1 cellular context compared by ENCODE assay signal in the genomic region with DNA sequence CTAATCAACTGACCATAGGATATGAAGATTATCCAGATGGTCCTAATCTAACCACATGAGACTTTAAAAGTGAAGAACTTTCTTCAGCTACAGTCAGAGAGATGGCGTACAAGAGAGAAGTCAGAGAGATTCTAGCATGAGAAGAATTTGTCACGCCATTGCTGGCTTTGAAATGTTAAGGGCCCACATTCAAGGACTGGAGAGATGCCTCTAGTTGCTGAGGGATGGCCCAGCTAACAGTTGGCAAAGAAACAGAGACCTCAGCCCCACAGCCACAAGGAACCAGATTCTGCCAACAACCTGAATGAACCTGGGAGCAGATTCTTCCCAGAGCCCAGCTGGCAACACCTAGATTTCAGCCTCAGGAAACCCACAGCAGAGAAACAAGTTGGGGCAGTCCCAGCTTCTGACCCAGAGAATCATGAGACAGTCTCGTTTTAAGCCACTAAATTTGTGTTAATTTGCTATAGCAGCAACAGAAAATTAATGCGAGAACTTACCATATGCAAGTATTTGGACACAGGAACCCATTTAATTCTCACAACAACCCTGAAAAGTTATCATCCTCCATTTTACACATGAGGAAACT.
TF ChIP-seq lines count a peak whose summit lies in the region.

No MANE protein-coding gene starts in this region.

TF ChIP-seq in GM23338, 12 proteins besides CTCF, POLR2A, EP300 and RAD21:
- TF ChIP-seq EZH2phosphoT487 (IDR thresholded peaks at IDR 0.05; ENCODE audit: unreplicated experiment) (no peak), EZH2 (IDR thresholded peaks at IDR 0.05; ENCODE audit: low read depth, unreplicated experiment) (no peak), STAT1 (IDR thresholded peaks at IDR 0.05; ENCODE audit: unreplicated experiment) (no peak), CREB1 (CRISPR knock-in tag; IDR thresholded peaks at IDR 0.05; ENCODE audit: low read depth) (no peak), JUNB (IDR thresholded peaks at IDR 0.05; ENCODE audit: unreplicated experiment) (no peak), POLR2AphosphoS5 (IDR thresholded peaks at IDR 0.05; ENCODE audit: low read depth) (no peak), ZNF114 (CRISPR knock-in tag; IDR thresholded peaks at IDR 0.05) (no peak), ZNF331 (CRISPR knock-in tag; IDR thresholded peaks at IDR 0.05; ENCODE audit: low read depth) (no peak), NANOG (IDR thresholded peaks at IDR 0.05; ENCODE audit: borderline replicate concordance) (no peak)
- TF ChIP-seq, protein P1, sequence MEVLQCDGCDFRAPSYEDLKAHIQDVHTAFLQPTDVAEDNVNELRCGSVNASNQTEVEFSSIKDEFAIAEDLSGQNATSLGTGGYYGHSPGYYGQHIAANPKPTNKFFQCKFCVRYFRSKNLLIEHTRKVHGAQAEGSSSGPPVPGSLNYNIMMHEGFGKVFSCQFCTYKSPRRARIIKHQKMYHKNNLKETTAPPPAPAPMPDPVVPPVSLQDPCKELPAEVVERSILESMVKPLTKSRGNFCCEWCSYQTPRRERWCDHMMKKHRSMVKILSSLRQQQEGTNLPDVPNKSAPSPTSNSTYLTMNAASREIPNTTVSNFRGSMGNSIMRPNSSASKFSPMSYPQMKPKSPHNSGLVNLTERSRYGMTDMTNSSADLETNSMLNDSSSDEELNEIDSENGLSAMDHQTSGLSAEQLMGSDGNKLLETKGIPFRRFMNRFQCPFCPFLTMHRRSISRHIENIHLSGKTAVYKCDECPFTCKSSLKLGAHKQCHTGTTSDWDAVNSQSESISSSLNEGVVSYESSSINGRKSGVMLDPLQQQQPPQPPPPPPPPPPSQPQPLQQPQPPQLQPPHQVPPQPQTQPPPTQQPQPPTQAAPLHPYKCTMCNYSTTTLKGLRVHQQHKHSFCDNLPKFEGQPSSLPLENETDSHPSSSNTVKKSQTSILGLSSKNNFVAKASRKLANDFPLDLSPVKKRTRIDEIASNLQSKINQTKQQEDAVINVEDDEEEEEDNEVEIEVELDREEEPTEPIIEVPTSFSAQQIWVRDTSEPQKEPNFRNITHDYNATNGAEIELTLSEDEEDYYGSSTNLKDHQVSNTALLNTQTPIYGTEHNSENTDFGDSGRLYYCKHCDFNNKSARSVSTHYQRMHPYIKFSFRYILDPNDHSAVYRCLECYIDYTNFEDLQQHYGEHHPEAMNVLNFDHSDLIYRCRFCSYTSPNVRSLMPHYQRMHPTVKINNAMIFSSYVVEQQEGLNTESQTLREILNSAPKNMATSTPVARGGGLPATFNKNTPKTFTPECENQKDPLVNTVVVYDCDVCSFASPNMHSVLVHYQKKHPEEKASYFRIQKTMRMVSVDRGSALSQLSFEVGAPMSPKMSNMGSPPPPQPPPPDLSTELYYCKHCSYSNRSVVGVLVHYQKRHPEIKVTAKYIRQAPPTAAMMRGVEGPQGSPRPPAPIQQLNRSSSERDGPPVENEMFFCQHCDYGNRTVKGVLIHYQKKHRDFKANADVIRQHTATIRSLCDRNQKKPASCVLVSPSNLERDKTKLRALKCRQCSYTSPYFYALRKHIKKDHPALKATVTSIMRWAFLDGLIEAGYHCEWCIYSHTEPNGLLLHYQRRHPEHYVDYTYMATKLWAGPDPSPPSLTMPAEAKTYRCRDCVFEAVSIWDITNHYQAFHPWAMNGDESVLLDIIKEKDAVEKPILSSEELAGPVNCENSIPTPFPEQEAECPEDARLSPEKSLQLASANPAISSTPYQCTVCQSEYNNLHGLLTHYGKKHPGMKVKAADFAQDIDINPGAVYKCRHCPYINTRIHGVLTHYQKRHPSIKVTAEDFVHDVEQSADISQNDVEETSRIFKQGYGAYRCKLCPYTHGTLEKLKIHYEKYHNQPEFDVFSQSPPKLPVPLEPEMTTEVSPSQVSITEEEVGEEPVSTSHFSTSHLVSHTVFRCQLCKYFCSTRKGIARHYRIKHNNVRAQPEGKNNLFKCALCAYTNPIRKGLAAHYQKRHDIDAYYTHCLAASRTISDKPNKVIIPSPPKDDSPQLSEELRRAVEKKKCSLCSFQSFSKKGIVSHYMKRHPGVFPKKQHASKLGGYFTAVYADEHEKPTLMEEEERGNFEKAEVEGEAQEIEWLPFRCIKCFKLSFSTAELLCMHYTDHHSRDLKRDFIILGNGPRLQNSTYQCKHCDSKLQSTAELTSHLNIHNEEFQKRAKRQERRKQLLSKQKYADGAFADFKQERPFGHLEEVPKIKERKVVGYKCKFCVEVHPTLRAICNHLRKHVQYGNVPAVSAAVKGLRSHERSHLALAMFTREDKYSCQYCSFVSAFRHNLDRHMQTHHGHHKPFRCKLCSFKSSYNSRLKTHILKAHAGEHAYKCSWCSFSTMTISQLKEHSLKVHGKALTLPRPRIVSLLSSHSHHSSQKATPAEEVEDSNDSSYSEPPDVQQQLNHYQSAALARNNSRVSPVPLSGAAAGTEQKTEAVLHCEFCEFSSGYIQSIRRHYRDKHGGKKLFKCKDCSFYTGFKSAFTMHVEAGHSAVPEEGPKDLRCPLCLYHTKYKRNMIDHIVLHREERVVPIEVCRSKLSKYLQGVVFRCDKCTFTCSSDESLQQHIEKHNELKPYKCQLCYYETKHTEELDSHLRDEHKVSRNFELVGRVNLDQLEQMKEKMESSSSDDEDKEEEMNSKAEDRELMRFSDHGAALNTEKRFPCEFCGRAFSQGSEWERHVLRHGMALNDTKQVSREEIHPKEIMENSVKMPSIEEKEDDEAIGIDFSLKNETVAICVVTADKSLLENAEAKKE (CRISPR knock-in tag; IDR thresholded peaks at IDR 0.05) = no peak
- TF ChIP-seq, protein P2, sequence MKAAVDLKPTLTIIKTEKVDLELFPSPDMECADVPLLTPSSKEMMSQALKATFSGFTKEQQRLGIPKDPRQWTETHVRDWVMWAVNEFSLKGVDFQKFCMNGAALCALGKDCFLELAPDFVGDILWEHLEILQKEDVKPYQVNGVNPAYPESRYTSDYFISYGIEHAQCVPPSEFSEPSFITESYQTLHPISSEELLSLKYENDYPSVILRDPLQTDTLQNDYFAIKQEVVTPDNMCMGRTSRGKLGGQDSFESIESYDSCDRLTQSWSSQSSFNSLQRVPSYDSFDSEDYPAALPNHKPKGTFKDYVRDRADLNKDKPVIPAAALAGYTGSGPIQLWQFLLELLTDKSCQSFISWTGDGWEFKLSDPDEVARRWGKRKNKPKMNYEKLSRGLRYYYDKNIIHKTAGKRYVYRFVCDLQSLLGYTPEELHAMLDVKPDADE (IDR thresholded peaks at IDR 0.05) = no peak
- TF ChIP-seq, protein P3, sequence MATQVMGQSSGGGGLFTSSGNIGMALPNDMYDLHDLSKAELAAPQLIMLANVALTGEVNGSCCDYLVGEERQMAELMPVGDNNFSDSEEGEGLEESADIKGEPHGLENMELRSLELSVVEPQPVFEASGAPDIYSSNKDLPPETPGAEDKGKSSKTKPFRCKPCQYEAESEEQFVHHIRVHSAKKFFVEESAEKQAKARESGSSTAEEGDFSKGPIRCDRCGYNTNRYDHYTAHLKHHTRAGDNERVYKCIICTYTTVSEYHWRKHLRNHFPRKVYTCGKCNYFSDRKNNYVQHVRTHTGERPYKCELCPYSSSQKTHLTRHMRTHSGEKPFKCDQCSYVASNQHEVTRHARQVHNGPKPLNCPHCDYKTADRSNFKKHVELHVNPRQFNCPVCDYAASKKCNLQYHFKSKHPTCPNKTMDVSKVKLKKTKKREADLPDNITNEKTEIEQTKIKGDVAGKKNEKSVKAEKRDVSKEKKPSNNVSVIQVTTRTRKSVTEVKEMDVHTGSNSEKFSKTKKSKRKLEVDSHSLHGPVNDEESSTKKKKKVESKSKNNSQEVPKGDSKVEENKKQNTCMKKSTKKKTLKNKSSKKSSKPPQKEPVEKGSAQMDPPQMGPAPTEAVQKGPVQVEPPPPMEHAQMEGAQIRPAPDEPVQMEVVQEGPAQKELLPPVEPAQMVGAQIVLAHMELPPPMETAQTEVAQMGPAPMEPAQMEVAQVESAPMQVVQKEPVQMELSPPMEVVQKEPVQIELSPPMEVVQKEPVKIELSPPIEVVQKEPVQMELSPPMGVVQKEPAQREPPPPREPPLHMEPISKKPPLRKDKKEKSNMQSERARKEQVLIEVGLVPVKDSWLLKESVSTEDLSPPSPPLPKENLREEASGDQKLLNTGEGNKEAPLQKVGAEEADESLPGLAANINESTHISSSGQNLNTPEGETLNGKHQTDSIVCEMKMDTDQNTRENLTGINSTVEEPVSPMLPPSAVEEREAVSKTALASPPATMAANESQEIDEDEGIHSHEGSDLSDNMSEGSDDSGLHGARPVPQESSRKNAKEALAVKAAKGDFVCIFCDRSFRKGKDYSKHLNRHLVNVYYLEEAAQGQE (IDR thresholded peaks at IDR 0.05; ENCODE audit: unreplicated experiment) = no peak
